ENCODE assay signal across 35 cellular contexts in genomic region chr18:74402806-74403433, GRCh38. TPM values are rescaled to one million over a fixed set of nuclear protein-coding genes. Genes with fewer than 3 reads are reported as not detected.
DNase-seq lines count a peak whose midpoint lies in the region; ATAC-seq, FAIRE-seq and TF ChIP-seq lines count a peak whose summit lies in the region.
"Had no signal": no experiment of that assay in that cellular context is flagged by ENCODE, and none has a peak within 500 bp of the region (broad histone marks: within the 10 kb centered on the region; RNA-seq: fewer than 3 reads in every experiment).

No MANE protein-coding gene starts in this region.

- TF ChIP-seq EP300 in HepG2 (IDR thresholded peaks at IDR 0.05; ENCODE audit: low read depth in 2 of 2, low read length in 2 of 2) (no peak), HepG2 (CRISPR knock-in tag; IDR thresholded peaks at IDR 0.05; ENCODE audit: borderline replicate concordance) (no peak)

- ATAC-seq in right lobe of liver (peak; percentile 21 to 65 (median 35)), HepG2 (no peak), lower lobe of right lung (peak; percentile 67 to 75)
- ATAC-seq: A549; activated CD8-positive, alpha-beta T cell treated with anti-CD3 and anti-CD28 coated beads for 36 hours; foreskin keratinocyte; left colon; PC-3; stimulated activated naive CD8-positive, alpha-beta T cell treated with anti-CD3 and anti-CD28 coated beads, Interleukin-15, amount 100 ng/mL, for 72 hours had no signal

- H3K4me3 ChIP-seq in right lobe of liver = no peak overlapping the region
- no peak overlapping the region for H3K4me3 ChIP-seq in HepG2 (replicated peaks in 1 of 3; ENCODE audit: insufficient read depth in 1 of 3, low read depth in 2 of 3, low read length in 3 of 3)
- H3K4me3 ChIP-seq in coronary artery = no peak overlapping the region
- H3K4me3 ChIP-seq in lower lobe of right lung = no peak overlapping the region
- no peak overlapping the region for H3K4me3 ChIP-seq in CD8-positive, alpha-beta memory T cell (ENCODE audit: low read length)
- H3K4me3 ChIP-seq: A549, colonic mucosa, esophagus muscularis mucosa, heart left ventricle, skin epidermis, tibial artery had no signal

- no peak overlapping the region for H2AFZ ChIP-seq in HepG2 (ENCODE audit: low read length)

- H3K79me2 ChIP-seq in HepG2 (ENCODE audit: insufficient read depth, low read length) = no peaks in the 10 kb centered on the region

- intact Hi-C loops in right lobe of liver (cut with DNase I) = no loop called here
- intact Hi-C loops in HepG2 (cut with micrococcal nuclease; ENCODE audit: unreplicated experiment) = no loop called here
- intact Hi-C loops in lower lobe of right lung (cut with DNase I) = no loop called here

- in situ Hi-C loops in HepG2 (cut with HindIII; ENCODE audit: extremely low pct_ligation_motif_present, low pct_unique_long_range_greater_than_20kb) = no loop called here

- TF ChIP-seq CTCF in right lobe of liver (IDR thresholded peaks at IDR 0.05) = no peak
- TF ChIP-seq CTCF in HepG2 (CRISPR knock-in tag; IDR thresholded peaks at IDR 0.05) = no peak
- TF ChIP-seq CTCF in coronary artery (IDR thresholded peaks at IDR 0.05) = no peak
- no peak for TF ChIP-seq CTCF in lower lobe of right lung (IDR thresholded peaks at IDR 0.05)

- H3K4me1 Mint-ChIP-seq in CD8-positive, alpha-beta memory T cell = peaks cover 7 to 16% (median 13%) of the 10 kb centered on the region in 3 donors

- FAIRE-seq in HepG2 (lab: Jason Lieb, UNC) = no peak
- FAIRE-seq: A549, GM18507 had no signal

- no peaks in the 10 kb centered on the region for H3K9me3 Mint-ChIP-seq in CD8-positive, alpha-beta memory T cell
- H3K9me3 Mint-ChIP-seq: activated CD8-positive, alpha-beta T cell treated with anti-CD3 and anti-CD28 coated beads for 36 hours; mesothelial cell of epicardium had no signal

- H3K27me3 Mint-ChIP-seq in CD8-positive, alpha-beta memory T cell = peaks cover under 1 to 11% of the 10 kb centered on the region in 2 donors
- H3K27me3 Mint-ChIP-seq: activated CD8-positive, alpha-beta T cell treated with anti-CD3 and anti-CD28 coated beads for 36 hours; activated naive CD8-positive, alpha-beta T cell treated with anti-CD3 and anti-CD28 coated beads for 36 hours; stimulated activated naive CD8-positive, alpha-beta T cell treated with anti-CD3 and anti-CD28 coated beads, Interleukin-15, amount 100 ng/mL, for 72 hours had no signal

- no peak overlapping the region for H3K4me3 Mint-ChIP-seq in CD8-positive, alpha-beta memory T cell
- H3K4me3 Mint-ChIP-seq: activated CD8-positive, alpha-beta T cell treated with anti-CD3 and anti-CD28 coated beads for 36 hours; activated naive CD8-positive, alpha-beta T cell treated with anti-CD3 and anti-CD28 coated beads for 36 hours; mesothelial cell of epicardium; naive B cell; stimulated activated naive CD8-positive, alpha-beta T cell treated with anti-CD3 and anti-CD28 coated beads, Interleukin-15, amount 100 ng/mL, for 72 hours had no signal

- H3K9ac ChIP-seq in HepG2 (ENCODE audit: insufficient read depth, low read depth, low read length) = no peak overlapping the region

- H3K27ac Mint-ChIP-seq in CD8-positive, alpha-beta memory T cell = no peak overlapping the region
- H3K27ac Mint-ChIP-seq: activated CD8-positive, alpha-beta T cell treated with anti-CD3 and anti-CD28 coated beads for 36 hours; activated naive CD8-positive, alpha-beta T cell treated with anti-CD3 and anti-CD28 coated beads for 36 hours; activated T-helper 2 cell treated with anti-CD3 and anti-CD28 coated beads, Interferon-gamma antibody, Interleukin-2, Interleukin-4, amounts not matched to agents 10 μg/mL and 5 μg/mL and 100 μg/mL, durations not matched to agents 14 hours and 24 hours and 36 hours; mesothelial cell of epicardium; naive B cell; stimulated activated naive CD8-positive, alpha-beta T cell treated with anti-CD3 and anti-CD28 coated beads, Interleukin-15, amount 100 ng/mL, for 72 hours had no signal

- H3K27me3 ChIP-seq in right lobe of liver = no peaks in the 10 kb centered on the region
- H3K27me3 ChIP-seq in HepG2 (ENCODE audit: control insufficient read depth in 1 of 2, insufficient read depth in 2 of 2, low read length in 2 of 2) = peaks cover 0 to 17% of the 10 kb centered on the region in 2 experiments; a peak in 3 of 5 replicates
- no peaks in the 10 kb centered on the region for H3K27me3 ChIP-seq in lower lobe of right lung (ENCODE audit: low read depth)
- H3K27me3 ChIP-seq in CD8-positive, alpha-beta memory T cell (ENCODE audit: insufficient read depth, low read length, poor library complexity, severe bottlenecking) = no peaks in the 10 kb centered on the region
- H3K27me3 ChIP-seq: colonic mucosa, esophagus muscularis mucosa, foreskin keratinocyte, heart left ventricle, tibial artery had no signal

- POLR2A ChIA-PET in HepG2 (lab: Yijun Ruan, JAX) = no interaction called here
- POLR2A ChIA-PET in CD8-positive, alpha-beta memory T cell (lab: Charles Lee) = no interaction called here

- H3K4me1 ChIP-seq in right lobe of liver (no peaks in the 10 kb centered on the region), HepG2 (ENCODE audit: insufficient read depth, low read length) (no peaks in the 10 kb centered on the region), lower lobe of right lung (peaks cover 9% of the 10 kb centered on the region)
- H3K4me1 ChIP-seq in CD8-positive, alpha-beta memory T cell (ENCODE audit: insufficient read depth, low read length) = peaks cover 8% of the 10 kb centered on the region
- H3K4me1 ChIP-seq: A549, colonic mucosa, foreskin keratinocyte had no signal

- CTCF ChIA-PET in HepG2 (lab: Yijun Ruan, JAX; ENCODE audit: low intra/inter-chr PET ratio, low total read pairs) = no interaction called here
- CTCF ChIA-PET in CD8-positive, alpha-beta memory T cell (lab: Charles Lee) = no interaction called here

- no peaks in the 10 kb centered on the region for H3K9me3 ChIP-seq in right lobe of liver
- H3K9me3 ChIP-seq in HepG2 (ENCODE audit: low read length) = no peaks in the 10 kb centered on the region
- no peaks in the 10 kb centered on the region for H3K9me3 ChIP-seq in lower lobe of right lung
- no peaks in the 10 kb centered on the region for H3K9me3 ChIP-seq in CD8-positive, alpha-beta memory T cell (ENCODE audit: low read length)
- H3K9me3 ChIP-seq: A549, colonic mucosa, esophagus muscularis mucosa, heart left ventricle, tibial artery had no signal

- no peaks in the 10 kb centered on the region for H3K36me3 Mint-ChIP-seq in CD8-positive, alpha-beta memory T cell
- H3K36me3 Mint-ChIP-seq: mesothelial cell of epicardium, naive B cell had no signal

- H3K27ac ChIP-seq in right lobe of liver = no peak overlapping the region
- H3K27ac ChIP-seq in HepG2 (ENCODE audit: extremely low read length, insufficient read depth, low read length) = no peak overlapping the region
- no peak overlapping the region for H3K27ac ChIP-seq in coronary artery
- H3K27ac ChIP-seq in lower lobe of right lung = no peak overlapping the region
- no peak overlapping the region for H3K27ac ChIP-seq in CD8-positive, alpha-beta memory T cell (ENCODE audit: low read depth, low read length)
- H3K27ac ChIP-seq: A549, colonic mucosa, esophagus muscularis mucosa, foreskin keratinocyte, heart left ventricle, skin epidermis, tibial artery had no signal

- BruUV-seq in HepG2 (replicated peaks; lab: Mats Ljungman, UMichigan) = no TSS peak

- H3K4me2 ChIP-seq in HepG2 (ENCODE audit: low read depth, low read length) = no peak overlapping the region
- H3K4me2 ChIP-seq: A549 had no signal

- no peaks in the 10 kb centered on the region for H3K36me3 ChIP-seq in right lobe of liver
- H3K36me3 ChIP-seq in HepG2 (replicated peaks in 1 of 2; ENCODE audit: control insufficient read depth in 1 of 2, insufficient read depth in 2 of 2, low read length in 2 of 2) = no peaks in the 10 kb centered on the region
- no peaks in the 10 kb centered on the region for H3K36me3 ChIP-seq in lower lobe of right lung
- no peaks in the 10 kb centered on the region for H3K36me3 ChIP-seq in CD8-positive, alpha-beta memory T cell (ENCODE audit: insufficient read depth, low read length)
- H3K36me3 ChIP-seq: colonic mucosa, esophagus muscularis mucosa, heart left ventricle, tibial artery had no signal

- DNase-seq in right lobe of liver (no peak), HepG2 (ENCODE audit: low spot score) (no peak), coronary artery (ENCODE audit: low spot score) (peak; percentile 59), lower lobe of right lung (peak; percentile 57), T-helper 2 cell (no peak), NCI-H1092 treated with DMSO at 0.1 percent for 48 hours (lab: John Stamatoyannopoulos, UW) (no peak), AG08396 (ENCODE audit: low spot score) (no peak)
- no peak for DNase-seq in CD8-positive, alpha-beta memory T cell
- DNase-seq: activated CD4-positive, CD25-positive, alpha-beta regulatory T cell treated with anti-CD3 and anti-CD28 coated beads, Interleukin-2, amount 50 U/mL, for 72 hours; activated CD8-positive, alpha-beta T cell treated with anti-CD3 and anti-CD28 coated beads for 36 hours; activated naive CD8-positive, alpha-beta T cell treated with anti-CD3 and anti-CD28 coated beads for 36 hours; aorta; colonic mucosa; foreskin keratinocyte; heart left ventricle; left colon; MV-4-11; naive B cell; NCI-H146; NCI-H510A treated with DMSO at 0.1 percent for 48 hours; nucleus accumbens; PC-3; SHP77; stimulated activated CD4-positive, alpha-beta T cell treated with anti-CD3 and anti-CD28 coated beads, Interleukin-1b, Interleukin-23, amount 100 ng/mL, for 48 hours; stimulated activated CD8-positive, alpha-beta memory T cell treated with anti-CD3 and anti-CD28 coated beads, Interleukin-4, amount 100 ng/mL, for 48 hours; stimulated activated naive CD8-positive, alpha-beta T cell treated with anti-CD3 and anti-CD28 coated beads, Interleukin-15, amount 100 ng/mL, for 72 hours; T-helper 9 cell; tibial artery had no signal

- TF ChIP-seq POLR2A in right lobe of liver (IDR thresholded peaks at IDR 0.05) (no peak), HepG2 (IDR thresholded peaks at IDR 0.05; ENCODE audit: insufficient read depth in 1 of 2, low read depth in 2 of 2, low read length in 2 of 2) (no peak)

- TF ChIP-seq RAD21 in HepG2 (CRISPR knock-in tag; IDR thresholded peaks at IDR 0.05) = no peak

- 85% methylated on average over 5 of the region's 9 CpGs for WGBS in right lobe of liver (ENCODE audit: insufficient coverage, low coverage, low lambda C conversion rate, missing lambda C conversion rate)
- 49% methylated on average over 8 of the region's 9 CpGs for WGBS in HepG2 (ENCODE audit: low lambda C conversion rate)

- H4K20me1 ChIP-seq in HepG2 (ENCODE audit: insufficient read depth, low read length) = no peaks in the 10 kb centered on the region

RNA-seq across cellular contexts. Expression of gene DIPK1C, which starts 54.2 kb away (rescaled TPM):
- total RNA-seq in right lobe of liver = under 1 TPM in 3 of 6 experiments, not detected in 3; 0.06 to 0.37 (median 0.20) TPM
- not detected in 2 replicates for total RNA-seq in HepG2 (2016; rRNA removed; fragmentation: Illumina TruSeq; extraction: Trizol)
- total RNA-seq in HepG2 (2016; cell fraction: cytosol; rRNA removed; fragmentation: Illumina TruSeq; extraction: Trizol; ENCODE audit: low read depth) = not detected in 2 replicates
- 0.09 TPM in 1 of 2 replicates, not detected in the other for total RNA-seq in HepG2 (2016; cell fraction: insoluble cytoplasmic fraction; rRNA removed; fragmentation: Illumina TruSeq; extraction: Trizol)
- total RNA-seq in HepG2 (2016; cell fraction: membrane; rRNA removed; fragmentation: Illumina TruSeq; extraction: Trizol) = not detected in 2 replicates
- total RNA-seq in HepG2 (2016; cell fraction: nucleus; rRNA removed; fragmentation: Illumina TruSeq; extraction: Trizol) = not detected in 2 replicates
- polyA plus RNA-seq in HepG2 (2011; rRNA removed) = 1.1 and 1.8 TPM in 2 replicates
- 1.2 and 1.3 TPM in 2 replicates for polyA plus RNA-seq in HepG2 (2011; cell fraction: cytosol; rRNA removed)
- 0.43 and 0.53 TPM in 2 replicates for polyA plus RNA-seq in HepG2 (2011; cell fraction: nucleus; rRNA removed)
- polyA plus RNA-seq in HepG2 (2012) = 0.19 and 0.39 TPM in 2 replicates
- polyA plus RNA-seq in HepG2 (2016; cell fraction: cytosol; fragmentation: Illumina TruSeq; extraction: Trizol; ENCODE audit: low read depth) = not detected in 2 replicates
- polyA plus RNA-seq in HepG2 (2016; cell fraction: insoluble cytoplasmic fraction; fragmentation: Illumina TruSeq; extraction: Trizol; ENCODE audit: low read depth) = not detected in 2 replicates
- not detected in 2 replicates for polyA plus RNA-seq in HepG2 (2016; cell fraction: membrane; fragmentation: Illumina TruSeq; extraction: Trizol; ENCODE audit: low read depth)
- polyA plus RNA-seq in HepG2 (2016; cell fraction: nucleus; fragmentation: Illumina TruSeq; extraction: Trizol; ENCODE audit: insufficient read depth, low read depth) = not detected in 2 replicates
- polyA minus RNA-seq in HepG2 (2011; rRNA and poly(A)+ RNA removed; ENCODE audit: low replicate concordance) = 2.7 TPM in 1 of 2 replicates, not detected in the other
- 0.40 and 1.9 TPM in 2 replicates for polyA minus RNA-seq in HepG2 (2011; cell fraction: cytosol; rRNA and poly(A)+ RNA removed)
- polyA minus RNA-seq in HepG2 (2011; cell fraction: nucleus; rRNA and poly(A)+ RNA removed) = 0.52 and 0.75 TPM in 2 replicates
- total RNA-seq in lower lobe of right lung = not detected
- total RNA-seq in CD8-positive, alpha-beta memory T cell = not detected
- not detected for polyA plus RNA-seq in CD8-positive, alpha-beta memory T cell
- total RNA-seq: activated CD8-positive, alpha-beta T cell treated with anti-CD3 and anti-CD28 coated beads for 36 hours; activated naive CD8-positive, alpha-beta T cell treated with anti-CD3 and anti-CD28 coated beads for 36 hours; activated T-helper 2 cell treated with anti-CD3 and anti-CD28 coated beads, Interferon-gamma antibody, Interleukin-2, Interleukin-4, amounts not matched to agents 10 μg/mL and 5 μg/mL and 100 μg/mL, durations not matched to agents 14 hours and 24 hours and 36 hours; aorta; foreskin keratinocyte; LHCN-M2; mesothelial cell of epicardium; PC-3 had no signal
- polyA plus RNA-seq: A549, foreskin keratinocyte had no signal

Comparison
In these comparisons a context has a peak if more than half of its experiments do, and no peak if none do; other contexts are left out.
1. DNase-seq: peak in coronary artery (single experiment) and lower lobe of right lung (single experiment); none in right lobe of liver (0 of 3), HepG2 (single experiment), CD8-positive, alpha-beta memory T cell (0 of 5), T-helper 2 cell (0 of 5), NCI-H1092 treated with DMSO at 0.1 percent for 48 hours (single experiment) and AG08396 (single experiment).